Comparison of ENCODE assay signal across 1 cellular context in genomic region chr17:66255112-66255511, GRCh38.
TF ChIP-seq lines count a peak whose summit lies in the region.

No MANE protein-coding gene starts in this region.

TF ChIP-seq in HepG2, 621 proteins besides CTCF, POLR2A, EP300 and RAD21 (continued from another document and continues in another):
- TF ChIP-seq ZNF574 (CRISPR knock-in tag; IDR thresholded peaks at IDR 0.05) (no peak), PAX8 (CRISPR knock-in tag; IDR thresholded peaks at IDR 0.05; ENCODE audit: borderline replicate concordance) (no peak), IRF2 (CRISPR knock-in tag; IDR thresholded peaks at IDR 0.05) (peak; percentile 60; the same call in 1 of the 2 replicates), HOXA9 (CRISPR knock-in tag; IDR thresholded peaks at IDR 0.05; ENCODE audit: borderline replicate concordance) (no peak), ELF1 (CRISPR knock-in tag; IDR thresholded peaks at IDR 0.05) (peak; percentile 88), CREB1 (IDR thresholded peaks at IDR 0.05) (no peak), CREB1 (CRISPR knock-in tag; IDR thresholded peaks at IDR 0.05) (peak; percentile 29; the same call in 1 of the 2 replicates), MED1 (CRISPR knock-in tag; IDR thresholded peaks at IDR 0.05) (peak; percentile 27; the same call in 1 of the 2 replicates), RARA (CRISPR knock-in tag; IDR thresholded peaks at IDR 0.05) (0 out of 2 replicates have a peak, but pooled peaks have one; percentile 22), ZNF747 (CRISPR knock-in tag; IDR thresholded peaks at IDR 0.05; ENCODE audit: borderline replicate concordance) (no peak), UBTF (CRISPR knock-in tag; IDR thresholded peaks at IDR 0.05) (no peak), KDM3A (CRISPR knock-in tag; IDR thresholded peaks at IDR 0.05; ENCODE audit: low read depth) (0 out of 2 replicates have a peak, but pooled peaks have one; percentile 64), SAP130 (CRISPR knock-in tag; IDR thresholded peaks at IDR 0.05; ENCODE audit: low read depth) (peak; percentile 41; the same call in 1 of the 2 replicates), ZFY (CRISPR knock-in tag; IDR thresholded peaks at IDR 0.05) (no peak), TSC22D2 (CRISPR knock-in tag; IDR thresholded peaks at IDR 0.05; ENCODE audit: borderline replicate concordance) (0 out of 2 replicates have a peak, but pooled peaks have one; percentile 67), MIER2 (CRISPR knock-in tag; IDR thresholded peaks at IDR 0.05) (0 out of 2 replicates have a peak, but pooled peaks have one; percentile 40), NFIB (CRISPR knock-in tag; IDR thresholded peaks at IDR 0.05; ENCODE audit: borderline replicate concordance) (no peak), GATAD2A (CRISPR knock-in tag; IDR thresholded peaks at IDR 0.05) (peak; percentile 77), GABPB1 (CRISPR knock-in tag; IDR thresholded peaks at IDR 0.05) (peak; percentile 38; the same call in 1 of the 2 replicates), ZMAT3 (CRISPR knock-in tag; conservative IDR thresholded peaks at IDR 0.05) (no peak), HNRNPL (IDR thresholded peaks at IDR 0.05; ENCODE audit: low read depth, low read length) (no peak), FOSL2 (CRISPR knock-in tag; IDR thresholded peaks at IDR 0.05) (0 out of 2 replicates have a peak, but pooled peaks have one; percentile 10), MXD4 (CRISPR knock-in tag; IDR thresholded peaks at IDR 0.05) (peak; percentile 33; the same call in 1 of the 2 replicates), XRCC5 (optimal IDR thresholded peaks at IDR 0.05; ENCODE audit: low read length) (no peak), ZHX2 (IDR thresholded peaks at IDR 0.05; ENCODE audit: low read depth) (no peak), ZHX2 (CRISPR knock-in tag; IDR thresholded peaks at IDR 0.05; ENCODE audit: borderline replicate concordance) (no peak), PPARG (CRISPR knock-in tag; conservative IDR thresholded peaks at IDR 0.05) (peak; percentile 58; the same call in 1 of the 2 replicates), ETV5 (CRISPR knock-in tag; IDR thresholded peaks at IDR 0.05; ENCODE audit: borderline replicate concordance) (peak; percentile 98), YEATS2 (CRISPR knock-in tag; IDR thresholded peaks at IDR 0.05; ENCODE audit: borderline replicate concordance) (0 out of 2 replicates have a peak, but pooled peaks have one; percentile 33), ELF3 (CRISPR knock-in tag; IDR thresholded peaks at IDR 0.05) (peak; percentile 89), ZNF75D (CRISPR knock-in tag; IDR thresholded peaks at IDR 0.05; ENCODE audit: borderline replicate concordance) (no peak), ZNF567 (CRISPR knock-in tag; IDR thresholded peaks at IDR 0.05; ENCODE audit: borderline replicate concordance) (no peak), GABPA (IDR thresholded peaks at IDR 0.05; ENCODE audit: low read depth, low read length) (no peak), GABPA (CRISPR knock-in tag; IDR thresholded peaks at IDR 0.05; ENCODE audit: low read depth) (peak; percentile 67), FOXO1 (CRISPR knock-in tag; IDR thresholded peaks at IDR 0.05) (peak; percentile 29; the same call in 1 of the 2 replicates), ZEB1 (IDR thresholded peaks at IDR 0.05; ENCODE audit: insufficient replicate concordance, low read depth) (no peak), E2F5 (CRISPR knock-in tag; conservative IDR thresholded peaks at IDR 0.05) (no peak), HMGXB4 (CRISPR knock-in tag; IDR thresholded peaks at IDR 0.05; ENCODE audit: borderline replicate concordance in 1 of 2, low read depth in 1 of 2) (peak in 1 of 2 experiments; percentile 70; a peak in 2 of 4 replicates), TOPORS (CRISPR knock-in tag; IDR thresholded peaks at IDR 0.05) (0 out of 2 replicates have a peak, but pooled peaks have one; percentile 35), ZNF124 (CRISPR knock-in tag; IDR thresholded peaks at IDR 0.05) (no peak), CEBPB (IDR thresholded peaks at IDR 0.05; ENCODE audit: borderline replicate concordance, low read depth, low read length) (no peak), RBM39 (IDR thresholded peaks at IDR 0.05; ENCODE audit: low read depth, low read length, poor library complexity, severe bottlenecking) (no peak), NFATC3 (CRISPR knock-in tag; IDR thresholded peaks at IDR 0.05) (no peak), ZNF614 (CRISPR knock-in tag; IDR thresholded peaks at IDR 0.05; ENCODE audit: borderline replicate concordance) (peak; percentile 40; the same call in 1 of the 2 replicates), ZSCAN25 (CRISPR knock-in tag; IDR thresholded peaks at IDR 0.05) (no peak), NR1H2 (CRISPR knock-in tag; IDR thresholded peaks at IDR 0.05; ENCODE audit: borderline replicate concordance, low read depth) (no peak), HDAC2 (CRISPR knock-in tag; IDR thresholded peaks at IDR 0.05) (no peak), KAT8 (CRISPR knock-in tag; IDR thresholded peaks at IDR 0.05) (peak; percentile 73; the same call in 1 of the 2 replicates), ERF (CRISPR knock-in tag; IDR thresholded peaks at IDR 0.05) (peak; percentile 71), SMAD3 (CRISPR knock-in tag; IDR thresholded peaks at IDR 0.05) (peak; percentile 61; the same call in 1 of the 2 replicates)
- TF ChIP-seq, protein P1, sequence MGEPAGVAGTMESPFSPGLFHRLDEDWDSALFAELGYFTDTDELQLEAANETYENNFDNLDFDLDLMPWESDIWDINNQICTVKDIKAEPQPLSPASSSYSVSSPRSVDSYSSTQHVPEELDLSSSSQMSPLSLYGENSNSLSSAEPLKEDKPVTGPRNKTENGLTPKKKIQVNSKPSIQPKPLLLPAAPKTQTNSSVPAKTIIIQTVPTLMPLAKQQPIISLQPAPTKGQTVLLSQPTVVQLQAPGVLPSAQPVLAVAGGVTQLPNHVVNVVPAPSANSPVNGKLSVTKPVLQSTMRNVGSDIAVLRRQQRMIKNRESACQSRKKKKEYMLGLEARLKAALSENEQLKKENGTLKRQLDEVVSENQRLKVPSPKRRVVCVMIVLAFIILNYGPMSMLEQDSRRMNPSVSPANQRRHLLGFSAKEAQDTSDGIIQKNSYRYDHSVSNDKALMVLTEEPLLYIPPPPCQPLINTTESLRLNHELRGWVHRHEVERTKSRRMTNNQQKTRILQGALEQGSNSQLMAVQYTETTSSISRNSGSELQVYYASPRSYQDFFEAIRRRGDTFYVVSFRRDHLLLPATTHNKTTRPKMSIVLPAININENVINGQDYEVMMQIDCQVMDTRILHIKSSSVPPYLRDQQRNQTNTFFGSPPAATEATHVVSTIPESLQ (CRISPR knock-in tag; conservative IDR thresholded peaks at IDR 0.05), result peak; percentile 80; the same call in 1 of the 2 replicates
- TF ChIP-seq, protein P2, sequence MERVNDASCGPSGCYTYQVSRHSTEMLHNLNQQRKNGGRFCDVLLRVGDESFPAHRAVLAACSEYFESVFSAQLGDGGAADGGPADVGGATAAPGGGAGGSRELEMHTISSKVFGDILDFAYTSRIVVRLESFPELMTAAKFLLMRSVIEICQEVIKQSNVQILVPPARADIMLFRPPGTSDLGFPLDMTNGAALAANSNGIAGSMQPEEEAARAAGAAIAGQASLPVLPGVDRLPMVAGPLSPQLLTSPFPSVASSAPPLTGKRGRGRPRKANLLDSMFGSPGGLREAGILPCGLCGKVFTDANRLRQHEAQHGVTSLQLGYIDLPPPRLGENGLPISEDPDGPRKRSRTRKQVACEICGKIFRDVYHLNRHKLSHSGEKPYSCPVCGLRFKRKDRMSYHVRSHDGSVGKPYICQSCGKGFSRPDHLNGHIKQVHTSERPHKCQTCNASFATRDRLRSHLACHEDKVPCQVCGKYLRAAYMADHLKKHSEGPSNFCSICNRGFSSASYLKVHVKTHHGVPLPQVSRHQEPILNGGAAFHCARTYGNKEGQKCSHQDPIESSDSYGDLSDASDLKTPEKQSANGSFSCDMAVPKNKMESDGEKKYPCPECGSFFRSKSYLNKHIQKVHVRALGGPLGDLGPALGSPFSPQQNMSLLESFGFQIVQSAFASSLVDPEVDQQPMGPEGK (CRISPR knock-in tag; IDR thresholded peaks at IDR 0.05), result 0 out of 2 replicates have a peak, but pooled peaks have one; percentile 24
